ENCODE assay signal across 9 cellular contexts in genomic region chr14:31421200-31421599, GRCh38. TPM values are rescaled to one million over a fixed set of nuclear protein-coding genes. Genes with fewer than 3 reads are reported as not detected.
DNase-seq lines count a peak whose midpoint lies in the region; ATAC-seq, FAIRE-seq and TF ChIP-seq lines count a peak whose summit lies in the region.
"Had no signal": no experiment of that assay in that cellular context is flagged by ENCODE, and none has a peak within 500 bp of the region (broad histone marks: within the 10 kb centered on the region; RNA-seq: fewer than 3 reads in every experiment).

No MANE protein-coding gene starts in this region.

- H3K36me3 ChIP-seq in CD4-positive, CD25-positive, alpha-beta regulatory T cell (ENCODE audit: control insufficient read depth, insufficient read depth, low read length), result no peaks in the 10 kb centered on the region
- H3K36me3 ChIP-seq in KMS-11 (ENCODE audit: insufficient read depth), result no peaks in the 10 kb centered on the region
- peaks cover 2% of the 10 kb centered on the region; the same call in 1 of the 3 replicates for H3K36me3 ChIP-seq in K562 (ENCODE audit: control insufficient read depth, insufficient read depth, low read length)
- no peaks in the 10 kb centered on the region for H3K36me3 ChIP-seq in neural cell (ENCODE audit: insufficient read depth, low read length)

- TF ChIP-seq RAD21 in K562 (CRISPR knock-in tag; conservative IDR thresholded peaks at IDR 0.05 in 1 of 2, IDR thresholded peaks at IDR 0.05 in 1 of 2), result no peak
- TF ChIP-seq RAD21 in neural cell (conservative IDR thresholded peaks at IDR 0.05), result no peak

- H3K4me3 Mint-ChIP-seq in CD4-positive, CD25-positive, alpha-beta regulatory T cell, result peak overlapping the region; percentile 89 to 100 (median 97)

- H3K27ac Mint-ChIP-seq in CD4-positive, CD25-positive, alpha-beta regulatory T cell, result peak overlapping the region in 2 of 3 donors; percentile 93 to 97

- H3K27me3 Mint-ChIP-seq in CD4-positive, CD25-positive, alpha-beta regulatory T cell, result peaks cover 5% of the 10 kb centered on the region

- H3K79me2 ChIP-seq in KMS-11 (ENCODE audit: insufficient read depth, low read depth), result no peaks in the 10 kb centered on the region
- peaks cover 30% of the 10 kb centered on the region for H3K79me2 ChIP-seq in K562 (ENCODE audit: control insufficient read depth, insufficient read depth, low read length)
- H3K79me2 ChIP-seq in neural cell (replicated peaks; ENCODE audit: insufficient read depth, low read length), result no peaks in the 10 kb centered on the region

- H3K9me1 ChIP-seq in K562 (ENCODE audit: control insufficient read depth, insufficient read depth, low read length), result no peaks in the 10 kb centered on the region

- in situ Hi-C loops in K562 (cut with MboI), result no loop called here

- no TSS peak for BruUV-seq in K562 (replicated peaks; lab: Mats Ljungman, UMichigan)

- peak overlapping the region; percentile 91; the same call in 1 of the 2 replicates for H2AFZ ChIP-seq in KMS-11 (ENCODE audit: low read depth)
- peak overlapping the region; percentile 78 for H2AFZ ChIP-seq in K562 (ENCODE audit: low read depth, low read length)
- H2AFZ ChIP-seq in neural cell (ENCODE audit: low read depth, low read length), result peak overlapping the region; percentile 19

- FAIRE-seq in K562 (lab: Jason Lieb, UNC), result no peak
- FAIRE-seq: G401.6 had no signal

- TF ChIP-seq CTCF in KMS-11 (conservative IDR thresholded peaks at IDR 0.05; ENCODE audit: low read depth, low read length) (no peak), K562 (IDR thresholded peaks at IDR 0.05 in 2 of 3, conservative IDR thresholded peaks at IDR 0.05 in 1 of 3; ENCODE audit: insufficient read depth in 2 of 3, low read depth in 1 of 3, low read length in 3 of 3) (no peak), neural cell (IDR thresholded peaks at IDR 0.05; ENCODE audit: poor library complexity, severe bottlenecking) (no peak), GM20000 (IDR thresholded peaks at IDR 0.05; ENCODE audit: extremely low read depth, missing control alignments) (no peak)

- no peak overlapping the region for H3K27ac ChIP-seq in CD4-positive, CD25-positive, alpha-beta regulatory T cell (ENCODE audit: insufficient read depth, low read length, poor library complexity, severe bottlenecking)
- H3K27ac ChIP-seq in KMS-11 (peak overlapping the region; percentile 76), K562 (ENCODE audit: extremely low read depth, low read depth, low read length) (peak overlapping the region; percentile 99), neural cell (ENCODE audit: low read length) (no peak overlapping the region)

- no peak for DNase-seq in CD4-positive, CD25-positive, alpha-beta regulatory T cell
- DNase-seq in K562 (ENCODE audit: extremely low read depth in 1 of 4, low spot score in 3 of 4) (no peak), GM20000 (ENCODE audit: low spot score) (no peak), KG1 (lab: John Stamatoyannopoulos, UW) (no peak), ureter (ENCODE audit: low spot score) (no peak)
- no peak for DNase-seq in stimulated activated CD4-positive, alpha-beta T cell treated with anti-CD3 and anti-CD28 coated beads, Interleukin-4, amount 100 ng/mL, for 1 hour

- peaks cover 14 to 27% (median 23%) of the 10 kb centered on the region in 4 donors for H3K4me1 Mint-ChIP-seq in CD4-positive, CD25-positive, alpha-beta regulatory T cell

- H4K20me1 ChIP-seq in KMS-11 (ENCODE audit: insufficient read depth) (no peaks in the 10 kb centered on the region), K562 (replicated peaks; ENCODE audit: control insufficient read depth, insufficient read depth, low read length) (no peaks in the 10 kb centered on the region), neural cell (ENCODE audit: insufficient read depth) (no peaks in the 10 kb centered on the region)

- H3K27me3 ChIP-seq in CD4-positive, CD25-positive, alpha-beta regulatory T cell (ENCODE audit: control insufficient read depth, insufficient read depth, low read length), result no peaks in the 10 kb centered on the region
- H3K27me3 ChIP-seq in KMS-11 (ENCODE audit: insufficient read depth, low read depth) (no peaks in the 10 kb centered on the region), K562 (ENCODE audit: control insufficient read depth in 2 of 2, insufficient read depth in 2 of 2, low read length in 2 of 2) (no peaks in the 10 kb centered on the region), neural cell (ENCODE audit: insufficient read depth, low read depth, low read length) (no peaks in the 10 kb centered on the region)

- no peaks in the 10 kb centered on the region for H3K36me3 Mint-ChIP-seq in CD4-positive, CD25-positive, alpha-beta regulatory T cell

- H3K9ac ChIP-seq in KMS-11, result no peak overlapping the region; the same call in 1 of the 2 replicates
- H3K9ac ChIP-seq in K562 (ENCODE audit: insufficient read depth in 1 of 2, low read depth in 2 of 2, low read length in 2 of 2), result peak overlapping the region in 1 of 2 experiments; percentile 96; a peak in 2 of 4 replicates
- no peak overlapping the region for H3K9ac ChIP-seq in neural cell (ENCODE audit: low read length)

- no peaks in the 10 kb centered on the region for H3K9me3 Mint-ChIP-seq in CD4-positive, CD25-positive, alpha-beta regulatory T cell

- WGBS in K562 (ENCODE audit: insufficient coverage, low coverage, missing lambda C conversion rate), result 7% methylated on average over 5 of the region's 5 CpGs

- TF ChIP-seq EP300 in K562 (IDR thresholded peaks at IDR 0.05; ENCODE audit: low read length), result no peak
- no peak for TF ChIP-seq EP300 in neural cell (conservative IDR thresholded peaks at IDR 0.05; ENCODE audit: poor library complexity, severe bottlenecking)

- H3K4me3 ChIP-seq in CD4-positive, CD25-positive, alpha-beta regulatory T cell (ENCODE audit: low read depth, low read length), result peak overlapping the region; percentile 88
- H3K4me3 ChIP-seq in KMS-11 (IDR thresholded peaks at IDR 0.05; ENCODE audit: insufficient read depth, low read depth, low read length) (no peak overlapping the region), K562 (peak overlapping the region; percentile 98), neural cell (ENCODE audit: low read length) (peak overlapping the region; percentile 91)

- no peaks in the 10 kb centered on the region for H3F3A ChIP-seq in neural cell (ENCODE audit: insufficient read depth, low read length, poor library complexity, severe bottlenecking)

- intact Hi-C loops in K562 (cut with micrococcal nuclease), result no loop called here

- H3K4me1 ChIP-seq in CD4-positive, CD25-positive, alpha-beta regulatory T cell (ENCODE audit: control insufficient read depth, insufficient read depth, low read length, poor library complexity, severe bottlenecking), result peaks cover 12% of the 10 kb centered on the region
- H3K4me1 ChIP-seq in KMS-11 (ENCODE audit: low read depth, poor library complexity, severe bottlenecking) (peaks cover 18% of the 10 kb centered on the region), K562 (replicated peaks in 1 of 2; ENCODE audit: control insufficient read depth in 2 of 2, insufficient read depth in 2 of 2, low read length in 2 of 2) (peaks cover 6 to 8% of the 10 kb centered on the region in 2 experiments; a peak in 3 of 5 replicates)

- H3K9me3 ChIP-seq in CD4-positive, CD25-positive, alpha-beta regulatory T cell (ENCODE audit: control insufficient read depth in 2 of 2, low read length in 2 of 2), result no peaks in the 10 kb centered on the region
- H3K9me3 ChIP-seq in K562 (replicated peaks; ENCODE audit: control insufficient read depth, insufficient read depth, low read depth, low read length) (no peaks in the 10 kb centered on the region), neural cell (ENCODE audit: low read length) (no peaks in the 10 kb centered on the region)

- TF ChIP-seq POLR2A in K562 (conservative IDR thresholded peaks at IDR 0.05), result no peak

- H3K9me2 ChIP-seq in neural cell (ENCODE audit: insufficient read depth, low read length), result no peaks in the 10 kb centered on the region

- POLR2A ChIA-PET in K562 (lab: Yijun Ruan, JAX), result interaction anchor here (0.9 to 2.3 kb wide), 4 partner anchors 10 to 180 kb away, joined by 3 to 7 read pairs (median 4); no protein-coding TSS in a partner anchor

- H3K4me2 ChIP-seq in KMS-11, result peak overlapping the region; percentile 48; the same call in 1 of the 2 replicates
- peak overlapping the region; percentile 93 for H3K4me2 ChIP-seq in K562 (ENCODE audit: insufficient read depth, low read length)
- no peak overlapping the region for H3K4me2 ChIP-seq in neural cell (ENCODE audit: low read length)

- ATAC-seq in CD4-positive, CD25-positive, alpha-beta regulatory T cell (ENCODE audit: low read depth in 2 of 2), result no peak
- no peak for ATAC-seq in K562

- CTCF ChIA-PET in K562 (lab: Yijun Ruan, JAX; ENCODE audit: low intra/inter-chr PET ratio), result interaction anchor here (0.6 kb wide), 1 partner anchor 15 kb away, joined by 3 read pairs; no protein-coding TSS in a partner anchor

RNA-seq across cellular contexts. Expression of gene HEATR5A, which starts 0.8 kb away (rescaled TPM):
- total RNA-seq in CD4-positive, CD25-positive, alpha-beta regulatory T cell, result 11.4 TPM
- 1 to 10 TPM; 4.2 to 7.4 (median 5.1) TPM for polyA plus RNA-seq in CD4-positive, CD25-positive, alpha-beta regulatory T cell
- total RNA-seq in K562 (2011; cell fraction: chromatin; rRNA removed; ENCODE audit: low replicate concordance), result 26.1 and 62.8 TPM in 2 replicates
- total RNA-seq in K562 (2011; cell fraction: nucleolus; rRNA removed), result 15.3 and 18.7 TPM in 2 replicates
- total RNA-seq in K562 (2011; cell fraction: nucleoplasm; rRNA removed), result 28.0 and 32.4 TPM in 2 replicates
- 8.1 and 8.4 TPM in 2 replicates for total RNA-seq in K562 (2014; rRNA removed)
- total RNA-seq in K562 (2014; rRNA removed; fragmentation: Illumina TruSeq; extraction: Trizol), result 27.7 and 30.4 TPM in 2 replicates
- 17.5 and 19.3 TPM in 2 replicates for total RNA-seq in K562 (2015; rRNA removed; fragmentation: Illumina TruSeq; extraction: Trizol)
- total RNA-seq in K562 (2021), result 18.7 and 23.0 TPM in 2 replicates
- polyA plus RNA-seq in K562 (2011; rRNA removed), result 18.4 and 23.6 TPM in 2 replicates
- 6.1 and 10.2 TPM in 2 replicates for polyA plus RNA-seq in K562 (2011; cell fraction: cytosol; rRNA removed)
- 7.7 and 8.5 TPM in 2 replicates for polyA plus RNA-seq in K562 (2011; cell fraction: nucleus; rRNA removed)
- 8.8 and 19.2 TPM in 2 replicates for polyA plus RNA-seq in K562 (2012)
- 12.3 and 14.9 TPM in 2 replicates for polyA plus RNA-seq in K562 (2014; fragmentation: Illumina TruSeq; extraction: Trizol)
- 10 to 100 TPM; 46.4 to 50.9 TPM for polyA plus RNA-seq in K562 (2014; fragmentation: Nextera tagmentation; extraction: Ambion mirVana)
- polyA plus RNA-seq in K562 (2014; rRNA removed), result 8.0 and 10.8 TPM in 2 replicates
- polyA minus RNA-seq in K562 (2011; rRNA and poly(A)+ RNA removed), result 37.7 and 39.8 TPM in 2 replicates
- 9.1 and 10.8 TPM in 2 replicates for polyA minus RNA-seq in K562 (2011; cell fraction: cytosol; rRNA and poly(A)+ RNA removed)
- polyA minus RNA-seq in K562 (2011; cell fraction: nucleus; rRNA and poly(A)+ RNA removed), result 13.2 and 27.7 TPM in 2 replicates
- 2.1 and 5.2 TPM in 2 replicates for polyA plus RNA-seq in neural cell
- polyA minus RNA-seq in neural cell, result 8.3 and 9.6 TPM in 2 replicates
- total RNA-seq in ureter, result 38.5 TPM

RNA-seq across cellular contexts. Expression of gene DTD2, which starts 36.1 kb away (rescaled TPM):
- 7.8 TPM for total RNA-seq in CD4-positive, CD25-positive, alpha-beta regulatory T cell
- polyA plus RNA-seq in CD4-positive, CD25-positive, alpha-beta regulatory T cell, result 10 to 100 TPM; 12.7 to 23.7 (median 17.7) TPM
- total RNA-seq in K562 (2011; cell fraction: chromatin; rRNA removed; ENCODE audit: low replicate concordance), result 4.3 and 9.8 TPM in 2 replicates
- total RNA-seq in K562 (2011; cell fraction: nucleolus; rRNA removed), result 8.8 and 10.3 TPM in 2 replicates
- 9.5 and 18.9 TPM in 2 replicates for total RNA-seq in K562 (2011; cell fraction: nucleoplasm; rRNA removed)
- total RNA-seq in K562 (2014; rRNA removed) (24.1 and 30.5 TPM in 2 replicates), K562 (2014; rRNA removed; fragmentation: Illumina TruSeq; extraction: Trizol) (16.7 and 17.9 TPM in 2 replicates), K562 (2015; rRNA removed; fragmentation: Illumina TruSeq; extraction: Trizol) (17.0 and 18.2 TPM in 2 replicates), K562 (2021) (15.2 and 16.6 TPM in 2 replicates), ureter (24.9 TPM)
- polyA plus RNA-seq in K562 (2011; rRNA removed) (9.8 and 13.4 TPM in 2 replicates), K562 (2014; fragmentation: Illumina TruSeq; extraction: Trizol) (13.4 and 15.4 TPM in 2 replicates), K562 (2014; fragmentation: Nextera tagmentation; extraction: Ambion mirVana) (1 to 10 TPM; 3.8 to 4.8 TPM), K562 (2014; rRNA removed) (16.0 and 19.4 TPM in 2 replicates), neural cell (35.7 and 38.8 TPM in 2 replicates)
- 15.2 and 20.1 TPM in 2 replicates for polyA plus RNA-seq in K562 (2011; cell fraction: cytosol; rRNA removed)
- polyA plus RNA-seq in K562 (2011; cell fraction: nucleus; rRNA removed), result 3.4 and 5.6 TPM in 2 replicates
- 8.2 and 12.3 TPM in 2 replicates for polyA plus RNA-seq in K562 (2012)
- 18.4 and 23.4 TPM in 2 replicates for polyA minus RNA-seq in K562 (2011; rRNA and poly(A)+ RNA removed)
- 8.7 and 14.1 TPM in 2 replicates for polyA minus RNA-seq in K562 (2011; cell fraction: cytosol; rRNA and poly(A)+ RNA removed)
- polyA minus RNA-seq in K562 (2011; cell fraction: nucleus; rRNA and poly(A)+ RNA removed), result 9.3 and 12.3 TPM in 2 replicates
- 34.8 and 47.0 TPM in 2 replicates for polyA minus RNA-seq in neural cell

Comparison
In these comparisons a context has a peak if more than half of its experiments do, and no peak if none do; other contexts are left out.
1. H3K27ac ChIP-seq: peak in KMS-11 (single experiment) and K562 (single experiment); none in CD4-positive, CD25-positive, alpha-beta regulatory T cell (single experiment) and neural cell (single experiment).
2. H2AFZ ChIP-seq: peak in every context shown above with its lines; median percentile 91 in KMS-11; 78 in K562; 19 in neural cell.